ENCODE assay signal across 1 cellular context in the genomic region with DNA sequence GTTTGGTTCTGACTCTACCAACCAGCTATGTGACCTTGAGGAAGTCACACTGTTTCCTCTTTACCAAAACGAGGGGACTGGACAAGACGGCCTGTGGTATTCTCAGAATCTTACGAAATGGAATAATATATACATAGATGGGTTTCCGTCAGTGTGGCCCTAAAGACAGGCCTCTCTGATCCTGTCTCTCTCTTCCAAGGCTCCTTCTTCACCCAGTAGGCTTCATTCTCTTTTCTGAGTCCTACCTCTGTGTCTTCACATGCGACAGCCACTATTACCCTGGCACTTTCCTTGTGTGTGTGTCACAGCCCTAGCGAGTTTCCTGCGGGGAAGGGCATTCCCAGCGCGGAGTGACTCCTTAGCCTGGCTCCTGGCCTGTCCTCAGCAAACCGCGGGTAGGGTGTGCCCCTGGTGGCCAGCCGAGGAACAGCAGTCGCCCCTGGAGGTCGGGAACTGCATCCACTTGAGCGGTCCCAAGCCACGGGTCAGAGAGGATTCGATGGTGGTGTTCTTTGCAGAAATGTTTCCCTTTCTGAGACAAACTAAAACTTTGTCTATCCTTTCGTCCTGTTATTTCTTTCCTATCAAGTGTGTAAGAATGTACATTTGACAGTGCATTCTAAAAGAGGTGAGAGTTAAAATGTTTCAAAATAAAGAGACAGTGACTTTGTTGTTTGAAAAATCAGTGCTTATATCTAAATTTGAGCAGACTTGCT.
TF ChIP-seq lines count a peak whose summit lies in the region.

No MANE protein-coding gene starts in this region.

TF ChIP-seq in K562, 482 proteins besides CTCF, POLR2A, EP300 and RAD21 (continued from another document and continues in another):
- TF ChIP-seq, protein P1, sequence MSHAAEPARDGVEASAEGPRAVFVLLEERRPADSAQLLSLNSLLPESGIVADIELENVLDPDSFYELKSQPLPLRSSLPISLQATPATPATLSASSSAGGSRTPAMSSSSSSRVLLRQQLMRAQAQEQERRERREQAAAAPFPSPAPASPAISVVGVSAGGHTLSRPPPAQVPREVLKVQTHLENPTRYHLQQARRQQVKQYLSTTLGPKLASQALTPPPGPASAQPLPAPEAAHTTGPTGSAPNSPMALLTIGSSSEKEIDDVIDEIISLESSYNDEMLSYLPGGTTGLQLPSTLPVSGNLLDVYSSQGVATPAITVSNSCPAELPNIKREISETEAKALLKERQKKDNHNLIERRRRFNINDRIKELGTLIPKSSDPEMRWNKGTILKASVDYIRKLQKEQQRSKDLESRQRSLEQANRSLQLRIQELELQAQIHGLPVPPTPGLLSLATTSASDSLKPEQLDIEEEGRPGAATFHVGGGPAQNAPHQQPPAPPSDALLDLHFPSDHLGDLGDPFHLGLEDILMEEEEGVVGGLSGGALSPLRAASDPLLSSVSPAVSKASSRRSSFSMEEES (CRISPR knock-in tag; IDR thresholded peaks at IDR 0.05): no peak
- peak; percentile 94 for TF ChIP-seq SMC3 (conservative IDR thresholded peaks at IDR 0.05; ENCODE audit: insufficient read depth, low read depth, low read length)
- TF ChIP-seq, protein P2, sequence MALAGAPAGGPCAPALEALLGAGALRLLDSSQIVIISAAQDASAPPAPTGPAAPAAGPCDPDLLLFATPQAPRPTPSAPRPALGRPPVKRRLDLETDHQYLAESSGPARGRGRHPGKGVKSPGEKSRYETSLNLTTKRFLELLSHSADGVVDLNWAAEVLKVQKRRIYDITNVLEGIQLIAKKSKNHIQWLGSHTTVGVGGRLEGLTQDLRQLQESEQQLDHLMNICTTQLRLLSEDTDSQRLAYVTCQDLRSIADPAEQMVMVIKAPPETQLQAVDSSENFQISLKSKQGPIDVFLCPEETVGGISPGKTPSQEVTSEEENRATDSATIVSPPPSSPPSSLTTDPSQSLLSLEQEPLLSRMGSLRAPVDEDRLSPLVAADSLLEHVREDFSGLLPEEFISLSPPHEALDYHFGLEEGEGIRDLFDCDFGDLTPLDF (CRISPR knock-in tag; IDR thresholded peaks at IDR 0.05): peak; percentile 60; the same call in 1 of the 2 replicates
- TF ChIP-seq ERF (CRISPR knock-in tag; IDR thresholded peaks at IDR 0.05): 0 out of 2 replicates have a peak, but pooled peaks have one; percentile 75
- peak; percentile 82; the same call in 1 of the 2 replicates for TF ChIP-seq STAG1 (CRISPR knock-in tag; IDR thresholded peaks at IDR 0.05; ENCODE audit: borderline replicate concordance)
- peak; percentile 35; the same call in 1 of the 2 replicates for TF ChIP-seq FOSL1 (tag; conservative IDR thresholded peaks at IDR 0.05)
- TF ChIP-seq BCOR (IDR thresholded peaks at IDR 0.05): no peak
- no peak for TF ChIP-seq TCF7 (IDR thresholded peaks at IDR 0.05; ENCODE audit: borderline replicate concordance)
- TF ChIP-seq SMARCB1 (IDR thresholded peaks at IDR 0.05; ENCODE audit: insufficient read length, low read depth): no peak
- TF ChIP-seq XRCC5 (IDR thresholded peaks at IDR 0.05; ENCODE audit: low read depth, low read length): peak; percentile 96
- TF ChIP-seq, protein P3, sequence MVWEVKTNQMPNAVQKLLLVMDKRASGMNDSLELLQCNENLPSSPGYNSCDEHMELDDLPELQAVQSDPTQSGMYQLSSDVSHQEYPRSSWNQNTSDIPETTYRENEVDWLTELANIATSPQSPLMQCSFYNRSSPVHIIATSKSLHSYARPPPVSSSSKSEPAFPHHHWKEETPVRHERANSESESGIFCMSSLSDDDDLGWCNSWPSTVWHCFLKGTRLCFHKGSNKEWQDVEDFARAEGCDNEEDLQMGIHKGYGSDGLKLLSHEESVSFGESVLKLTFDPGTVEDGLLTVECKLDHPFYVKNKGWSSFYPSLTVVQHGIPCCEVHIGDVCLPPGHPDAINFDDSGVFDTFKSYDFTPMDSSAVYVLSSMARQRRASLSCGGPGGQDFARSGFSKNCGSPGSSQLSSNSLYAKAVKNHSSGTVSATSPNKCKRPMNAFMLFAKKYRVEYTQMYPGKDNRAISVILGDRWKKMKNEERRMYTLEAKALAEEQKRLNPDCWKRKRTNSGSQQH (CRISPR knock-in tag; IDR thresholded peaks at IDR 0.05): no peak
- no peak for TF ChIP-seq BRF1 (IDR thresholded peaks at IDR 0.05; ENCODE audit: borderline replicate concordance, extremely low read depth, insufficient read length)
- no peak for TF ChIP-seq STAT5A (IDR thresholded peaks at IDR 0.05; ENCODE audit: borderline replicate concordance, low read length)
- TF ChIP-seq, protein P4, sequence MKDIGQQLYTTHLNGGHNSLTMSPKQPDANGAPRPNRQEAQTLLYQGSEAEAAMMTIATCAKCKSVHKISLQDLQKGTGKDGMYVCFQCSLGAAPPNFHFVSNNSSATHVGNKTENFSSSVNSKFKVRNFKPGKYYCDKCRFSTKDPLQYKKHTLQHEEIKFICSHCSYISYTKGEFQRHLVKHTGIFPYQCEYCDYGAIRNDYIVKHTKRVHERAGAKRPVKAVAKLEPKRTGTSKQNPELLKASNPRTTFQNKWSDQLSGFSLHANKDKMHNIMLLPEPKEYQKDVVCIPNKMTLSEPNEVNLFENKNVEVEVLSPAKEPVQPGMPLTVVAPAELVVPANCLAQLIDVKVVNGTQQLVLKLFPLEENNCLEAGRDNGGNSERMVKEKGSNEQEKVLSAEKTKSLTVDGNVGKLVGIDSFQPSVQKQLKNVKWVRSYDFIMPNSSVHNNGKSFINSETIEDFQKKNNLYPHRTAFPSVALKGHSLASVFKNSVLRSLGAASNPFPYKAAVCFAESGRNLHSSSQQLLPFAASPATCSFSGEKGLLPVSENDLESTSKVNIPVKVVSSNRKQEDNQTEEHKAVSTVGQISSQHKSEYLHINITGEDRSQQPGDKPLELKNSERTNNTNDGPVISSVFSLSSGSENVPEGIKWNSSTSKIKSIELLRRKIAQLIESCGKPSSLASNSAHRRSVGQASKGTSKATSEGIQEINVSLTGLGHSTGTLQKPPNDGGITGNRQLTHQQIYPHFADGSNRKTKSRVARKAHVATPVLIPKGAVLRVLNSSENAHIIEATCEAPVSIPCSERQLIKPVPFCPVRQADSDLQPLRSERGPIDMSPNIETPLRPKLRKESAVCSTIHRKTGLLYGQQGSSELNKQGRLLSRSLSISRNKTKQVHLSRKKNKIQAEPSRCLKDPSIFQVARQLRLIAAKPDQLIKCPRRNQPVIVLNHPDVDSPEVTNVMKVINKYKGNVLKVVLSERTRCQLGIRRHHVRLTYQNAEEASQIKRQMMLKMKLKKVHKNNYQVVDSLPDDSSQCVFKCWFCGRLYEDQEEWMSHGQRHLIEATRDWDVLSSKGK (CRISPR knock-in tag; IDR thresholded peaks at IDR 0.05): no peak
- TF ChIP-seq FOXK2 (conservative IDR thresholded peaks at IDR 0.05 in 1 of 2, IDR thresholded peaks at IDR 0.05 in 1 of 2; ENCODE audit: low read depth in 2 of 2): no peak
- TF ChIP-seq, protein P5, sequence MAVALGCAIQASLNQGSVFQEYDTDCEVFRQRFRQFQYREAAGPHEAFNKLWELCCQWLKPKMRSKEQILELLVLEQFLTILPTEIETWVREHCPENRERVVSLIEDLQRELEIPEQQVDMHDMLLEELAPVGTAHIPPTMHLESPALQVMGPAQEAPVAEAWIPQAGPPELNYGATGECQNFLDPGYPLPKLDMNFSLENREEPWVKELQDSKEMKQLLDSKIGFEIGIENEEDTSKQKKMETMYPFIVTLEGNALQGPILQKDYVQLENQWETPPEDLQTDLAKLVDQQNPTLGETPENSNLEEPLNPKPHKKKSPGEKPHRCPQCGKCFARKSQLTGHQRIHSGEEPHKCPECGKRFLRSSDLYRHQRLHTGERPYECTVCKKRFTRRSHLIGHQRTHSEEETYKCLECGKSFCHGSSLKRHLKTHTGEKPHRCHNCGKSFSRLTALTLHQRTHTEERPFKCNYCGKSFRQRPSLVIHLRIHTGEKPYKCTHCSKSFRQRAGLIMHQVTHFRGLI (CRISPR knock-in tag; IDR thresholded peaks at IDR 0.05): no peak
- no peak for TF ChIP-seq U2AF1 (optimal IDR thresholded peaks at IDR 0.05; ENCODE audit: low read depth, low read length)
- no peak for TF ChIP-seq NFRKB (IDR thresholded peaks at IDR 0.05; ENCODE audit: low read depth)
- peak in 1 of 2 experiments; percentile 13; a peak in 1 of 4 replicates for TF ChIP-seq TRIM24 (IDR thresholded peaks at IDR 0.05)
- TF ChIP-seq ZNF12 (CRISPR knock-in tag; IDR thresholded peaks at IDR 0.05): no peak
- peak; percentile 56 for TF ChIP-seq RB1 (IDR thresholded peaks at IDR 0.05; ENCODE audit: low read depth)
- TF ChIP-seq CXXC5 (CRISPR knock-in tag; IDR thresholded peaks at IDR 0.05): peak; percentile 19; the same call in 1 of the 2 replicates
- TF ChIP-seq ZNF224 (CRISPR knock-in tag; IDR thresholded peaks at IDR 0.05): no peak
- TF ChIP-seq, protein P6, sequence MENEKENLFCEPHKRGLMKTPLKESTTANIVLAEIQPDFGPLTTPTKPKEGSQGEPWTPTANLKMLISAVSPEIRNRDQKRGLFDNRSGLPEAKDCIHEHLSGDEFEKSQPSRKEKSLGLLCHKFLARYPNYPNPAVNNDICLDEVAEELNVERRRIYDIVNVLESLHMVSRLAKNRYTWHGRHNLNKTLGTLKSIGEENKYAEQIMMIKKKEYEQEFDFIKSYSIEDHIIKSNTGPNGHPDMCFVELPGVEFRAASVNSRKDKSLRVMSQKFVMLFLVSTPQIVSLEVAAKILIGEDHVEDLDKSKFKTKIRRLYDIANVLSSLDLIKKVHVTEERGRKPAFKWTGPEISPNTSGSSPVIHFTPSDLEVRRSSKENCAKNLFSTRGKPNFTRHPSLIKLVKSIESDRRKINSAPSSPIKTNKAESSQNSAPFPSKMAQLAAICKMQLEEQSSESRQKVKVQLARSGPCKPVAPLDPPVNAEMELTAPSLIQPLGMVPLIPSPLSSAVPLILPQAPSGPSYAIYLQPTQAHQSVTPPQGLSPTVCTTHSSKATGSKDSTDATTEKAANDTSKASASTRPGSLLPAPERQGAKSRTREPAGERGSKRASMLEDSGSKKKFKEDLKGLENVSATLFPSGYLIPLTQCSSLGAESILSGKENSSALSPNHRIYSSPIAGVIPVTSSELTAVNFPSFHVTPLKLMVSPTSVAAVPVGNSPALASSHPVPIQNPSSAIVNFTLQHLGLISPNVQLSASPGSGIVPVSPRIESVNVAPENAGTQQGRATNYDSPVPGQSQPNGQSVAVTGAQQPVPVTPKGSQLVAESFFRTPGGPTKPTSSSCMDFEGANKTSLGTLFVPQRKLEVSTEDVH (IDR thresholded peaks at IDR 0.05; ENCODE audit: low read depth, partially characterized antibody): no peak
- no peak for TF ChIP-seq NR2C1 (IDR thresholded peaks at IDR 0.05)
- TF ChIP-seq NR2C1 (tag; IDR thresholded peaks at IDR 0.05): 0 out of 2 replicates have a peak, but pooled peaks have one; percentile 13
- peak; percentile 34 for TF ChIP-seq BRD9 (IDR thresholded peaks at IDR 0.05; ENCODE audit: low read depth, partially characterized antibody)
- TF ChIP-seq, protein P7, sequence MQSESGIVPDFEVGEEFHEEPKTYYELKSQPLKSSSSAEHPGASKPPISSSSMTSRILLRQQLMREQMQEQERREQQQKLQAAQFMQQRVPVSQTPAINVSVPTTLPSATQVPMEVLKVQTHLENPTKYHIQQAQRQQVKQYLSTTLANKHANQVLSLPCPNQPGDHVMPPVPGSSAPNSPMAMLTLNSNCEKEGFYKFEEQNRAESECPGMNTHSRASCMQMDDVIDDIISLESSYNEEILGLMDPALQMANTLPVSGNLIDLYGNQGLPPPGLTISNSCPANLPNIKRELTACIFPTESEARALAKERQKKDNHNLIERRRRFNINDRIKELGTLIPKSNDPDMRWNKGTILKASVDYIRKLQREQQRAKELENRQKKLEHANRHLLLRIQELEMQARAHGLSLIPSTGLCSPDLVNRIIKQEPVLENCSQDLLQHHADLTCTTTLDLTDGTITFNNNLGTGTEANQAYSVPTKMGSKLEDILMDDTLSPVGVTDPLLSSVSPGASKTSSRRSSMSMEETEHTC (IDR thresholded peaks at IDR 0.05): no peak
- peak; percentile 68; the same call in 1 of the 2 replicates for TF ChIP-seq CTBP1 (IDR thresholded peaks at IDR 0.05; ENCODE audit: borderline replicate concordance)
- TF ChIP-seq SREBF1 (IDR thresholded peaks at IDR 0.05; ENCODE audit: borderline replicate concordance, low read depth, low read length): no peak
- TF ChIP-seq XRCC4 (IDR thresholded peaks at IDR 0.05; ENCODE audit: extremely low read depth, insufficient read depth, insufficient read length): no peak
- TF ChIP-seq ZNF41 (CRISPR knock-in tag; conservative IDR thresholded peaks at IDR 0.05): no peak
- TF ChIP-seq, protein P8, sequence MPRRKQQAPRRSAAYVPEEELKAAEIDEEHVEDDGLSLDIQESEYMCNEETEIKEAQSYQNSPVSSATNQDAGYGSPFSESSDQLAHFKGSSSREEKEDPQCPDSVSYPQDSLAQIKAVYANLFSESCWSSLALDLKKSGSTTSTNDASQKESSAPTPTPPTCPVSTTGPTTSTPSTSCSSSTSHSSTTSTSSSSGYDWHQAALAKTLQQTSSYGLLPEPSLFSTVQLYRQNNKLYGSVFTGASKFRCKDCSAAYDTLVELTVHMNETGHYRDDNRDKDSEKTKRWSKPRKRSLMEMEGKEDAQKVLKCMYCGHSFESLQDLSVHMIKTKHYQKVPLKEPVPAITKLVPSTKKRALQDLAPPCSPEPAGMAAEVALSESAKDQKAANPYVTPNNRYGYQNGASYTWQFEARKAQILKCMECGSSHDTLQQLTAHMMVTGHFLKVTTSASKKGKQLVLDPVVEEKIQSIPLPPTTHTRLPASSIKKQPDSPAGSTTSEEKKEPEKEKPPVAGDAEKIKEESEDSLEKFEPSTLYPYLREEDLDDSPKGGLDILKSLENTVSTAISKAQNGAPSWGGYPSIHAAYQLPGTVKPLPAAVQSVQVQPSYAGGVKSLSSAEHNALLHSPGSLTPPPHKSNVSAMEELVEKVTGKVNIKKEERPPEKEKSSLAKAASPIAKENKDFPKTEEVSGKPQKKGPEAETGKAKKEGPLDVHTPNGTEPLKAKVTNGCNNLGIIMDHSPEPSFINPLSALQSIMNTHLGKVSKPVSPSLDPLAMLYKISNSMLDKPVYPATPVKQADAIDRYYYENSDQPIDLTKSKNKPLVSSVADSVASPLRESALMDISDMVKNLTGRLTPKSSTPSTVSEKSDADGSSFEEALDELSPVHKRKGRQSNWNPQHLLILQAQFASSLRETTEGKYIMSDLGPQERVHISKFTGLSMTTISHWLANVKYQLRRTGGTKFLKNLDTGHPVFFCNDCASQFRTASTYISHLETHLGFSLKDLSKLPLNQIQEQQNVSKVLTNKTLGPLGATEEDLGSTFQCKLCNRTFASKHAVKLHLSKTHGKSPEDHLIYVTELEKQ (CRISPR knock-in tag; IDR thresholded peaks at IDR 0.05): no peak
- TF ChIP-seq FOXM1 (IDR thresholded peaks at IDR 0.05; ENCODE audit: low read depth): no peak
- TF ChIP-seq FOXM1 (CRISPR knock-in tag; IDR thresholded peaks at IDR 0.05; ENCODE audit: low read depth): no peak
- TF ChIP-seq NFE2 (IDR thresholded peaks at IDR 0.05; ENCODE audit: low read depth): no peak
- TF ChIP-seq ZFP36 (IDR thresholded peaks at IDR 0.05; ENCODE audit: low read depth, low read length, partially characterized antibody): peak; percentile 49
- TF ChIP-seq JUND (IDR thresholded peaks at IDR 0.05; ENCODE audit: borderline replicate concordance, low read depth, low read length): peak; percentile 75
- TF ChIP-seq JUND (tag; IDR thresholded peaks at IDR 0.05; ENCODE audit: borderline replicate concordance, low read depth, low read length): peak; percentile 58; the same call in 2 of the 3 replicates
- peak; percentile 41; the same call in 1 of the 2 replicates for TF ChIP-seq ZNF165 (CRISPR knock-in tag; IDR thresholded peaks at IDR 0.05; ENCODE audit: borderline replicate concordance)
- TF ChIP-seq GABPA (tag; conservative IDR thresholded peaks at IDR 0.05; ENCODE audit: low read depth): no peak
- TF ChIP-seq MECOM (CRISPR knock-in tag; IDR thresholded peaks at IDR 0.05): peak; percentile 6; the same call in 1 of the 2 replicates
